ENCODE assay signal across 23 cellular contexts in genomic region chr12:57142121-57142520, GRCh38. TPM values are rescaled to one million over a fixed set of nuclear protein-coding genes. Genes with fewer than 3 reads are reported as not detected.
A peak's percentile ranks its signal among the peaks of the same experiment; 100 is the strongest.
DNase-seq lines count a peak whose midpoint lies in the region; ATAC-seq and TF ChIP-seq lines count a peak whose summit lies in the region.
"Had no signal": no experiment of that assay in that cellular context is flagged by ENCODE, and none has a peak within 500 bp of the region (broad histone marks: within the 10 kb centered on the region; RNA-seq: fewer than 3 reads in every experiment).

No MANE protein-coding gene starts in this region.

- no peak for TF ChIP-seq CTCF in GM23338 (conservative IDR thresholded peaks at IDR 0.05; ENCODE audit: low read depth in 2 of 2)
- TF ChIP-seq CTCF in dorsolateral prefrontal cortex (IDR thresholded peaks at IDR 0.05 in 54 of 56, conservative IDR thresholded peaks at IDR 0.05 in 2 of 56; ENCODE audit: low read depth in 1 of 56, partially characterized antibody in 56 of 56), result no peak

- H3K4me3 ChIP-seq in GM23338, result no peak overlapping the region
- peak overlapping the region in 1 of 59 donors; percentile 4 for H3K4me3 ChIP-seq in dorsolateral prefrontal cortex
- H3K4me3 ChIP-seq in mesodermal cell (ENCODE audit: extremely low read depth, insufficient read depth, low read length, poor library complexity, severe bottlenecking), result no peak overlapping the region
- H3K4me3 ChIP-seq in subcutaneous abdominal adipose tissue (ENCODE audit: low read depth in 1 of 5, low read length in 5 of 5), result no peak overlapping the region
- H3K4me3 ChIP-seq: esophagus squamous epithelium, pancreas had no signal

- 89 to 93% methylated on average over 7 to 8 of the region's 9 CpGs for WGBS in mesodermal cell (ENCODE audit: insufficient coverage in 2 of 2), 2 experiments

- intact Hi-C loops in dorsolateral prefrontal cortex (cut with DNase I), result no loop called here

- no peaks in the 10 kb centered on the region for H3K9me2 ChIP-seq in GM23338 (ENCODE audit: insufficient read depth)

- DNase-seq in GM23338 (ENCODE audit: low spot score) (no peak), dorsolateral prefrontal cortex (no peak)
- no peak for DNase-seq in stimulated activated CD4-positive, alpha-beta T cell treated with anti-CD3 and anti-CD28 coated beads, Interleukin-12 subunit alpha, Interleukin-12 subunit beta, amount 100 ng/mL, for 4 hours
- no peak for DNase-seq in activated CD4-positive, alpha-beta T cell treated with anti-CD3 and anti-CD28 coated beads for 4 hours
- DNase-seq: activated naive CD4-positive, alpha-beta T cell treated with anti-CD3 and anti-CD28 coated beads, Interleukin-2, amount 50 U/mL, for 16 hours; activated T-cell treated with anti-CD3 and anti-CD28 coated beads, Interleukin-2, amount 50 U/mL, for 1 hour; brain microvascular endothelial cell; CD8-positive, alpha-beta T cell; DMS79 treated with DMSO at 0.1 percent for 48 hours; esophagus squamous epithelium; H7; NCI-H1417; NCI-H2171 treated with DMSO at 0.1 percent for 48 hours; NCI-H774; pancreas had no signal

- no peak overlapping the region for H2AFZ ChIP-seq in GM23338

- H3K27ac ChIP-seq in GM23338 (ENCODE audit: low read depth) (no peak overlapping the region), dorsolateral prefrontal cortex (peak overlapping the region in 56 of 59 donors; percentile 4 to 85 (median 67)), mesodermal cell (ENCODE audit: low read depth, low read length, severe bottlenecking) (peak overlapping the region; percentile 5), subcutaneous abdominal adipose tissue (ENCODE audit: low read depth, low read length) (peak overlapping the region; percentile 93)
- H3K27ac ChIP-seq: brain microvascular endothelial cell, KMS-11, pancreas had no signal

- H3K36me3 ChIP-seq in GM23338 (ENCODE audit: insufficient read depth) (peaks cover 21% of the 10 kb centered on the region), mesodermal cell (ENCODE audit: control insufficient read depth, insufficient read depth, low read length) (peaks cover 96% of the 10 kb centered on the region), subcutaneous abdominal adipose tissue (ENCODE audit: control insufficient read depth in 5 of 5, insufficient read depth in 5 of 5, low read length in 5 of 5) (peaks cover 4 to 82% (median 72%) of the 10 kb centered on the region in 5 donors)

- no peaks in the 10 kb centered on the region for H3K27me3 ChIP-seq in GM23338 (ENCODE audit: insufficient read depth)
- H3K27me3 ChIP-seq in dorsolateral prefrontal cortex, result no peaks in the 10 kb centered on the region
- no peaks in the 10 kb centered on the region for H3K27me3 ChIP-seq in subcutaneous abdominal adipose tissue (ENCODE audit: control insufficient read depth in 5 of 5, insufficient read depth in 4 of 5, low read length in 5 of 5)
- H3K27me3 ChIP-seq: brain microvascular endothelial cell, esophagus squamous epithelium, pancreas had no signal

- no peak for ATAC-seq in GM23338
- ATAC-seq in SK-N-SH treated with all-trans-retinoic acid at 6 μM for 48 hours, result no peak
- ATAC-seq in HG03354 (IDR thresholded peaks at IDR 0.05; ENCODE audit: poor library complexity, severe bottlenecking, unreplicated experiment), result no peak
- ATAC-seq: CD8-positive, alpha-beta T cell; Panc1 had no signal

- H3K27me3 Mint-ChIP-seq in GM23338 (ENCODE audit: insufficient read depth, low read depth, poor library complexity), result peaks cover 10% of the 10 kb centered on the region

- no peak overlapping the region for H3K4me2 ChIP-seq in GM23338
- H3K4me2 ChIP-seq: KMS-11 had no signal

- H3K9ac ChIP-seq in subcutaneous abdominal adipose tissue (ENCODE audit: low read length in 5 of 5), result peak overlapping the region in 3 of 5 donors; percentile 40 to 67 (median 50)
- H3K9ac ChIP-seq: KMS-11 had no signal

- peaks cover 27% of the 10 kb centered on the region for H3K79me2 ChIP-seq in GM23338 (replicated peaks; ENCODE audit: insufficient read depth)

- H3K9me3 ChIP-seq in mesodermal cell (ENCODE audit: control insufficient read depth, low read length) (no peaks in the 10 kb centered on the region), subcutaneous abdominal adipose tissue (ENCODE audit: control insufficient read depth in 5 of 5, low read length in 5 of 5) (no peaks in the 10 kb centered on the region)
- H3K9me3 ChIP-seq: esophagus squamous epithelium, pancreas had no signal

- H3K4me3 Mint-ChIP-seq in GM23338, result no peak overlapping the region
- H3K4me3 Mint-ChIP-seq: CD8-positive, alpha-beta T cell had no signal

- no peaks in the 10 kb centered on the region for H3K9me3 Mint-ChIP-seq in GM23338
- H3K9me3 Mint-ChIP-seq: CD8-positive, alpha-beta T cell had no signal

- H3K27ac Mint-ChIP-seq in GM23338, result 0 out of 2 replicates have a peak overlapping the region, but pooled peaks have one; percentile 23
- H3K27ac Mint-ChIP-seq: CD8-positive, alpha-beta T cell had no signal

- peaks cover 92% of the 10 kb centered on the region for H3K36me3 Mint-ChIP-seq in GM23338 (ENCODE audit: low read depth)
- H3K36me3 Mint-ChIP-seq: CD8-positive, alpha-beta T cell had no signal

- no peaks in the 10 kb centered on the region for H3F3A ChIP-seq in GM23338 (replicated peaks; ENCODE audit: low read depth)

- H3K4me1 ChIP-seq in GM23338 (ENCODE audit: insufficient read depth) (no peaks in the 10 kb centered on the region), mesodermal cell (ENCODE audit: control insufficient read depth, insufficient read depth, low read length, poor library complexity, severe bottlenecking) (peaks cover 32% of the 10 kb centered on the region), subcutaneous abdominal adipose tissue (ENCODE audit: control insufficient read depth in 5 of 5, insufficient read depth in 5 of 5, low read length in 5 of 5) (peaks cover 21 to 95% (median 91%) of the 10 kb centered on the region in 5 donors)
- H3K4me1 ChIP-seq: pancreas had no signal

- H3K4me1 Mint-ChIP-seq in GM23338, result peaks cover 24% of the 10 kb centered on the region

- peaks cover 9% of the 10 kb centered on the region for H4K20me1 ChIP-seq in GM23338 (replicated peaks; ENCODE audit: insufficient read depth)

TF ChIP-seq in GM23338, 12 proteins besides CTCF, POLR2A, EP300 and RAD21:
- TF ChIP-seq ETS1 (IDR thresholded peaks at IDR 0.05) (no peak), POLR2AphosphoS5 (IDR thresholded peaks at IDR 0.05; ENCODE audit: low read depth) (no peak), EZH2 (IDR thresholded peaks at IDR 0.05; ENCODE audit: low read depth, unreplicated experiment) (no peak)

TF ChIP-seq in SK-N-SH treated with all-trans-retinoic acid at 6 μM for 48 hours, 23 proteins besides CTCF, POLR2A, EP300 and RAD21 (continues in another document):
- TF ChIP-seq ESRRG (CRISPR knock-in tag; IDR thresholded peaks at IDR 0.05) (no peak), TOX (CRISPR knock-in tag; IDR thresholded peaks at IDR 0.05; ENCODE audit: borderline replicate concordance) (no peak), CSDC2 (CRISPR knock-in tag; IDR thresholded peaks at IDR 0.05) (no peak), ARNTL (CRISPR knock-in tag; IDR thresholded peaks at IDR 0.05; ENCODE audit: borderline replicate concordance, low read depth) (no peak), SNAI2 (CRISPR knock-in tag; IDR thresholded peaks at IDR 0.05) (no peak), TSHZ2 (CRISPR knock-in tag; IDR thresholded peaks at IDR 0.05) (no peak), ZNF565 (CRISPR knock-in tag; conservative IDR thresholded peaks at IDR 0.05; ENCODE audit: low read depth) (no peak), PPARA (CRISPR knock-in tag; IDR thresholded peaks at IDR 0.05; ENCODE audit: borderline replicate concordance) (no peak), RARB (CRISPR knock-in tag; IDR thresholded peaks at IDR 0.05) (no peak)

RNA-seq across cellular contexts. Expression of gene LRP1-AS, which starts 5.3 kb away (rescaled TPM):
- total RNA-seq in GM23338 (2014; rRNA removed; shearing (Covaris generic)), result not detected in 2 replicates
- 0.86 TPM in 1 of 2 replicates, not detected in the other for polyA plus RNA-seq in GM23338 (2016; fragmentation: Nextera tagmentation; extraction: Ambion mirVana)
- under 1 TPM in 2 of 120 experiments, not detected in 118; 0.76 to 0.81 TPM for total RNA-seq in dorsolateral prefrontal cortex
- polyA plus RNA-seq in mesodermal cell (2013, experiment 1 of 2), result not detected
- not detected for polyA plus RNA-seq in mesodermal cell (2013, experiment 2 of 2)
- total RNA-seq: CD8-positive, alpha-beta T cell; esophagus squamous epithelium; H7; pancreas had no signal
- polyA plus RNA-seq: AG04450, keratinocyte, pancreas had no signal

RNA-seq across cellular contexts. Expression of gene LRP1, which starts 13.8 kb away (rescaled TPM):
- total RNA-seq in GM23338 (2014; rRNA removed; shearing (Covaris generic)), result 130 and 145 TPM in 2 replicates
- 26.6 and 29.9 TPM in 2 replicates for polyA plus RNA-seq in GM23338 (2016; fragmentation: Nextera tagmentation; extraction: Ambion mirVana)
- total RNA-seq in dorsolateral prefrontal cortex, result 100 to 1,000 TPM; 152 to 428 (median 234) TPM
- 90.4 TPM for polyA plus RNA-seq in mesodermal cell (2013, experiment 1 of 2)
- 68.9 TPM for polyA plus RNA-seq in mesodermal cell (2013, experiment 2 of 2)

RNA-seq across cellular contexts. Expression of gene STAT6, which starts 31.0 kb away (rescaled TPM):
- 26.3 and 28.1 TPM in 2 replicates for total RNA-seq in GM23338 (2014; rRNA removed; shearing (Covaris generic))
- 11.0 and 14.3 TPM in 2 replicates for polyA plus RNA-seq in GM23338 (2016; fragmentation: Nextera tagmentation; extraction: Ambion mirVana)
- total RNA-seq in dorsolateral prefrontal cortex, result 10 to 100 TPM; 30.1 to 85.6 (median 49.8) TPM
- polyA plus RNA-seq in mesodermal cell (2013, experiment 1 of 2), result 52.0 TPM
- 49.3 TPM for polyA plus RNA-seq in mesodermal cell (2013, experiment 2 of 2)

RNA-seq across cellular contexts. Expression of gene NAB2, which starts 53.2 kb away (rescaled TPM):
- 19.8 and 20.8 TPM in 2 replicates for total RNA-seq in GM23338 (2014; rRNA removed; shearing (Covaris generic))
- 6.5 and 6.6 TPM in 2 replicates for polyA plus RNA-seq in GM23338 (2016; fragmentation: Nextera tagmentation; extraction: Ambion mirVana)
- total RNA-seq in dorsolateral prefrontal cortex, result 10 to 100 TPM; 15.3 to 64.0 (median 32.6) TPM
- 46.9 TPM for polyA plus RNA-seq in mesodermal cell (2013, experiment 1 of 2)
- polyA plus RNA-seq in mesodermal cell (2013, experiment 2 of 2), result 34.1 TPM
